In genomic region chr1:204574856-204575145, GRCh38 we compare ENCODE assay signal across 16 cellular contexts. TPM values are rescaled to one million over a fixed set of nuclear protein-coding genes. Genes with fewer than 3 reads are reported as not detected.
DNase-seq lines count a peak whose midpoint lies in the region; TF ChIP-seq lines count a peak whose summit lies in the region.
"Had no signal": no experiment of that assay in that cellular context is flagged by ENCODE, and none has a peak within 500 bp of the region (broad histone marks: within the 10 kb centered on the region; RNA-seq: fewer than 3 reads in every experiment).

No MANE protein-coding gene starts in this region.

- H3K27ac ChIP-seq in left ventricle myocardium inferior (replicated peaks) (no peak overlapping the region), thyroid gland (peak overlapping the region in 2 of 3 donors; percentile 45 to 64), coronary artery (no peak overlapping the region)
- H3K27ac ChIP-seq: epithelial cell of prostate, stomach had no signal

- WGBS in thyroid gland, 2 donors, result 69 to 87% methylated on average over 3 of the region's 3 CpGs

- H3K4me1 ChIP-seq in left ventricle myocardium inferior (peaks cover 25% of the 10 kb centered on the region), thyroid gland (peaks cover 11 to 24% of the 10 kb centered on the region in 2 donors)

- H3K4me3 ChIP-seq in left ventricle myocardium inferior, result no peak overlapping the region
- H3K4me3 ChIP-seq in thyroid gland (replicated peaks in 1 of 3), result no peak overlapping the region
- H3K4me3 ChIP-seq in coronary artery, result no peak overlapping the region
- H3K4me3 ChIP-seq: mucosa of descending colon, stomach had no signal

- TF ChIP-seq POLR2A in thyroid gland (IDR thresholded peaks at IDR 0.05), result no peak

- intact Hi-C loops in left ventricle myocardium inferior (cut with micrococcal nuclease) (no loop called here), thyroid gland (cut with DNase I) (loop anchor here (10.0 kb wide), 1 partner anchor 190 kb away; no protein-coding TSS in a partner anchor)

- H3K27me3 ChIP-seq in left ventricle myocardium inferior (ENCODE audit: low read depth), result no peaks in the 10 kb centered on the region
- H3K27me3 ChIP-seq in thyroid gland, result no peaks in the 10 kb centered on the region
- H3K27me3 ChIP-seq: stomach had no signal

- peak; percentile 46 to 49 for DNase-seq in SHP77 (lab: John Stamatoyannopoulos, UW)
- DNase-seq in SHP77 treated with DMSO at 0.1 percent for 48 hours (lab: John Stamatoyannopoulos, UW), result no peak
- DNase-seq in NCI-H82 (lab: John Stamatoyannopoulos, UW), result peak; percentile 100
- peak; percentile 67 for DNase-seq in left ventricle myocardium inferior
- no peak for DNase-seq in thyroid gland
- no peak for DNase-seq in UCSD-AML1 (lab: John Stamatoyannopoulos, UW; ENCODE audit: unreplicated experiment)
- DNase-seq in stimulated activated CD4-positive, alpha-beta T cell treated with anti-CD3 and anti-CD28 coated beads, Interleukin-2, amount 100 ng/mL, for 24 hours, result no peak
- DNase-seq in coronary artery (ENCODE audit: low spot score), result no peak
- DNase-seq: activated CD4-positive, alpha-beta T cell treated with anti-CD3 and anti-CD28 coated beads for 48 hours; activated T-cell treated with anti-CD3 and anti-CD28 coated beads, Interleukin-2, amount 50 U/mL, for 48 hours; kidney; NCI-H2029 treated with DMSO at 0.1 percent for 48 hours; NCI-H748 treated with DMSO at 0.1 percent for 48 hours; stomach had no signal

- H3K36me3 ChIP-seq in left ventricle myocardium inferior (no peaks in the 10 kb centered on the region), thyroid gland (no peaks in the 10 kb centered on the region)

- H3K9me3 ChIP-seq in left ventricle myocardium inferior (replicated peaks) (no peaks in the 10 kb centered on the region), thyroid gland (no peaks in the 10 kb centered on the region)
- H3K9me3 ChIP-seq: stomach had no signal

- TF ChIP-seq CTCF in left ventricle myocardium inferior (IDR thresholded peaks at IDR 0.05; ENCODE audit: borderline replicate concordance), result no peak
- no peak for TF ChIP-seq CTCF in thyroid gland (IDR thresholded peaks at IDR 0.05)
- TF ChIP-seq CTCF in coronary artery (IDR thresholded peaks at IDR 0.05), result no peak

RNA-seq across cellular contexts. Expression of gene MDM4, which starts 58.6 kb away (rescaled TPM):
- 29.3 TPM for total RNA-seq in left ventricle myocardium inferior
- 100 to 1,000 TPM in 2 of 4 donors, 10 to 100 TPM in 2; 72.3 to 177 (median 102) TPM for total RNA-seq in thyroid gland

Comparison
In these comparisons a context has a peak if more than half of its experiments do, and no peak if none do; other contexts are left out.
1. DNase-seq: peak in SHP77 (2 of 2), NCI-H82 (single experiment) and left ventricle myocardium inferior (single experiment); none in SHP77 treated with DMSO at 0.1 percent for 48 hours (single experiment), thyroid gland (0 of 2), UCSD-AML1 (single experiment), stimulated activated CD4-positive, alpha-beta T cell treated with anti-CD3 and anti-CD28 coated beads, Interleukin-2, amount 100 ng/mL, for 24 hours (0 of 2) and coronary artery (single experiment).
2. H3K27ac ChIP-seq: peak in thyroid gland (2 of 3); none in left ventricle myocardium inferior (single experiment) and coronary artery (0 of 2).